Comparison of ENCODE assay signal across 8 cellular contexts in the genomic region with DNA sequence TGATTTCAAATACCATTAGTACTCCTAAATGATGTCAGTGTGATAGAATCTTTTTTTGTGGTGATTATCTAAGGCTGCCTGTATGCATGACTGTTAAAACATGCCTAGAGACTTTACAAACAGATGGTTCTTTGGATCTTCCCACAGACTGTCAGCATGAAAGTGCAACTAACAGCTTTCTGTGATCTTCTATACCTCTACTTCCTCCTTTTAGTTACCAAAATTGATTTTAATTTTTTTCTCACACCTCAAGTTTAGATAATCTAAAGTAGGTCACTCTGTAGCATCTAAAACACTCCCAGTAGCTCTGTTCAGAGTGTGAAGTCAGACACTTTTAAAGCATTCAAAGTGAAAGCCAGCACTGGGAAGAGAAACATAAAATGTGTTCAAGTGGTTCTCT.
DNase-seq lines count a peak whose midpoint lies in the region; ATAC-seq and TF ChIP-seq lines count a peak whose summit lies in the region.

No MANE protein-coding gene starts in this region.

- POLR2A ChIA-PET in T-cell (lab: Charles Lee): interaction anchor here in 1 of 2 donors (1.4 kb wide), 1 partner anchor 10 kb away, joined by 4 read pairs; no protein-coding TSS in a partner anchor

- no peak overlapping the region for H3K4me3 ChIP-seq in coronary artery

- no peak overlapping the region for H3K27ac ChIP-seq in coronary artery

- H3K4me1 Mint-ChIP-seq in activated T-cell treated with anti-CD3 and anti-CD28 coated beads, Interleukin-2, amount 50 U/mL, for 72 hours (ENCODE audit: low read depth): peaks cover 43% of the 10 kb centered on the region
- peaks cover 42 to 57% (median 53%) of the 10 kb centered on the region in 3 donors for H3K4me1 Mint-ChIP-seq in T-cell
- peaks cover 60% of the 10 kb centered on the region for H3K4me1 Mint-ChIP-seq in stimulated activated effector memory CD8-positive, alpha-beta T cell treated with anti-CD3 and anti-CD28 coated beads, Interleukin-12 subunit alpha, Interleukin-12 subunit beta, amount 100 ng/mL, for 72 hours

- peak overlapping the region in 1 of 2 donors; percentile 55 for H3K4me3 Mint-ChIP-seq in activated T-cell treated with anti-CD3 and anti-CD28 coated beads, Interleukin-2, amount 50 U/mL, for 72 hours
- H3K4me3 Mint-ChIP-seq in T-cell: no peak overlapping the region
- no peak overlapping the region for H3K4me3 Mint-ChIP-seq in stimulated activated effector memory CD8-positive, alpha-beta T cell treated with anti-CD3 and anti-CD28 coated beads, Interleukin-12 subunit alpha, Interleukin-12 subunit beta, amount 100 ng/mL, for 72 hours

- H3K27me3 Mint-ChIP-seq in activated T-cell treated with anti-CD3 and anti-CD28 coated beads, Interleukin-2, amount 50 U/mL, for 72 hours (ENCODE audit: low read depth): peaks cover 7% of the 10 kb centered on the region
- H3K27me3 Mint-ChIP-seq in T-cell: no peaks in the 10 kb centered on the region

- no peaks in the 10 kb centered on the region for H3K36me3 Mint-ChIP-seq in activated T-cell treated with anti-CD3 and anti-CD28 coated beads, Interleukin-2, amount 50 U/mL, for 72 hours (ENCODE audit: insufficient read depth in 2 of 2)
- H3K36me3 Mint-ChIP-seq in T-cell: no peaks in the 10 kb centered on the region
- H3K36me3 Mint-ChIP-seq in stimulated activated effector memory CD8-positive, alpha-beta T cell treated with anti-CD3 and anti-CD28 coated beads, Interleukin-12 subunit alpha, Interleukin-12 subunit beta, amount 100 ng/mL, for 72 hours: no peaks in the 10 kb centered on the region

- CTCF ChIA-PET in T-cell (lab: Charles Lee): interaction anchor here in 1 of 2 donors (0.6 to 1.0 kb wide), 2 partner anchors 45 to 981 kb away, joined by 3 to 6 read pairs; no protein-coding TSS in a partner anchor

- no peaks in the 10 kb centered on the region for H3K9me3 Mint-ChIP-seq in activated T-cell treated with anti-CD3 and anti-CD28 coated beads, Interleukin-2, amount 50 U/mL, for 72 hours
- H3K9me3 Mint-ChIP-seq in T-cell: no peaks in the 10 kb centered on the region
- no peaks in the 10 kb centered on the region for H3K9me3 Mint-ChIP-seq in stimulated activated effector memory CD8-positive, alpha-beta T cell treated with anti-CD3 and anti-CD28 coated beads, Interleukin-12 subunit alpha, Interleukin-12 subunit beta, amount 100 ng/mL, for 72 hours

- no peak for TF ChIP-seq CTCF in coronary artery (IDR thresholded peaks at IDR 0.05)

- H3K27ac Mint-ChIP-seq in activated T-cell treated with anti-CD3 and anti-CD28 coated beads, Interleukin-2, amount 50 U/mL, for 72 hours: peak overlapping the region; percentile 55
- H3K27ac Mint-ChIP-seq in T-cell: peak overlapping the region; percentile 85 to 87
- H3K27ac Mint-ChIP-seq in stimulated activated effector memory CD8-positive, alpha-beta T cell treated with anti-CD3 and anti-CD28 coated beads, Interleukin-12 subunit alpha, Interleukin-12 subunit beta, amount 100 ng/mL, for 72 hours: no peak overlapping the region

- DNase-seq in activated T-cell treated with anti-CD3 and anti-CD28 coated beads, Interleukin-2, amount 50 U/mL, for 72 hours: peak in 1 of 2 donors; percentile 14
- no peak for DNase-seq in activated T-cell treated with anti-CD3 and anti-CD28 coated beads, Interleukin-2, amount 50 U/mL, for 1 hour
- DNase-seq in T-cell (peak in 7 of 34 experiments; percentile 2 to 21 (median 9)), NCI-H146 (lab: John Stamatoyannopoulos, UW) (no peak), NCI-H1092 (lab: John Stamatoyannopoulos, UW) (no peak), coronary artery (ENCODE audit: low spot score) (no peak)
- no peak for DNase-seq in stimulated activated effector memory CD8-positive, alpha-beta T cell treated with anti-CD3 and anti-CD28 coated beads, Interleukin-12 subunit alpha, Interleukin-12 subunit beta, amount 100 ng/mL, for 72 hours (ENCODE audit: low spot score in 2 of 2)

- peak; percentile 92 to 93 for ATAC-seq in activated T-cell treated with anti-CD3 and anti-CD28 coated beads, Interleukin-2, amount 50 U/mL, for 72 hours (replicated peaks in 1 of 2)
- ATAC-seq in HG03039 (IDR thresholded peaks at IDR 0.05; ENCODE audit: unreplicated experiment) (peak; percentile 92), T-cell (replicated peaks in 1 of 4) (peak; percentile 52 to 89 (median 72))
- ATAC-seq in stimulated activated effector memory CD8-positive, alpha-beta T cell treated with anti-CD3 and anti-CD28 coated beads, Interleukin-12 subunit alpha, Interleukin-12 subunit beta, amount 100 ng/mL, for 72 hours: peak; percentile 94
